8 cellular contexts compared by ENCODE assay signal in genomic region chr4:72568959-72569718, GRCh38. TPM values are rescaled to one million over a fixed set of nuclear protein-coding genes. Genes with fewer than 3 reads are reported as not detected.
DNase-seq lines count a peak whose midpoint lies in the region; ATAC-seq and TF ChIP-seq lines count a peak whose summit lies in the region.

Gene ADAMTS3, minus strand, starts transcription at chr4:72569221. Its CDS starts 459 bp downstream, at chr4:72568762.

- H3K9me3 ChIP-seq in MG63, result no peaks in the 10 kb centered on the region
- H3K9me3 ChIP-seq in aorta (ENCODE audit: control insufficient read depth, low read length), result no peaks in the 10 kb centered on the region

- WGBS in aorta, 2 donors, result 0 to 1% methylated on average over 26 to 59 of the region's 59 CpGs

- no peaks in the 10 kb centered on the region for H3K9me3 Mint-ChIP-seq in activated CD4-positive, alpha-beta T cell treated with anti-CD3 and anti-CD28 coated beads, Interleukin-2, amount 10 ng/mL, durations not matched to agents 24 days and 14 days

- peak within 1 kb of the TSS; percentile 82 for H3K4me3 Mint-ChIP-seq in activated CD4-positive, alpha-beta T cell treated with anti-CD3 and anti-CD28 coated beads, Interleukin-2, amount 10 ng/mL, durations not matched to agents 24 days and 14 days

- H3K27ac ChIP-seq in aorta (ENCODE audit: low read depth in 1 of 2, low read length in 2 of 2), result peak within 1 kb of the TSS; percentile 3 to 11

- peak within 1 kb of the TSS; percentile 67 for H3K4me3 ChIP-seq in MG63
- H3K4me3 ChIP-seq in WI38 (ENCODE audit: low read depth, low read length), result peak within 1 kb of the TSS; percentile 61
- H3K4me3 ChIP-seq in fibroblast of mammary gland (ENCODE audit: control insufficient read depth, low read depth, low read length), result peak within 1 kb of the TSS; percentile 80
- peak within 1 kb of the TSS; percentile 48 to 49 for H3K4me3 ChIP-seq in aorta (ENCODE audit: low read length in 2 of 2)

- H3K27me3 ChIP-seq in MG63 (no peaks in the 10 kb centered on the region), aorta (ENCODE audit: control insufficient read depth in 1 of 2, insufficient read depth in 2 of 2, low read length in 1 of 2) (no peaks in the 10 kb centered on the region)

- intact Hi-C loops in activated CD4-positive, alpha-beta T cell treated with anti-CD3 and anti-CD28 coated beads, Interleukin-2, amount 10 ng/mL, durations not matched to agents 24 days and 14 days (cut with micrococcal nuclease), result no loop called here
- intact Hi-C loops in aorta (cut with DNase I), result no loop called here

- peak; percentile 57 for DNase-seq in activated CD4-positive, alpha-beta T cell treated with anti-CD3 and anti-CD28 coated beads, Interleukin-2, amount 10 ng/mL, durations not matched to agents 24 days and 14 days
- no peak for DNase-seq in activated CD4-positive, alpha-beta T cell treated with anti-CD3 and anti-CD28 coated beads for 4 hours
- DNase-seq in MG63, result peak; percentile 82
- peak; percentile 49 for DNase-seq in fibroblast of mammary gland (ENCODE audit: low read depth)
- DNase-seq in myocyte (ENCODE audit: low read depth), result peak; percentile 22
- DNase-seq in aorta, result peak; percentile 80 to 86

- ATAC-seq in aorta (ENCODE audit: low FRiP score) (peak; percentile 91), HG03378 (IDR thresholded peaks at IDR 0.05; ENCODE audit: unreplicated experiment) (no peak)

- no peaks in the 10 kb centered on the region for H3K36me3 Mint-ChIP-seq in activated CD4-positive, alpha-beta T cell treated with anti-CD3 and anti-CD28 coated beads, Interleukin-2, amount 10 ng/mL, durations not matched to agents 24 days and 14 days (ENCODE audit: low read depth)

- H3K27me3 Mint-ChIP-seq in activated CD4-positive, alpha-beta T cell treated with anti-CD3 and anti-CD28 coated beads, Interleukin-2, amount 10 ng/mL, durations not matched to agents 24 days and 14 days, result peaks cover 48% of the 10 kb centered on the region

- H3K27ac Mint-ChIP-seq in activated CD4-positive, alpha-beta T cell treated with anti-CD3 and anti-CD28 coated beads, Interleukin-2, amount 10 ng/mL, durations not matched to agents 24 days and 14 days, result no peak within 1 kb of the TSS

- H3K4me1 ChIP-seq in aorta (ENCODE audit: control insufficient read depth in 1 of 2, insufficient read depth in 2 of 2, low read length in 2 of 2), result peaks cover 0 to 5% of the 10 kb centered on the region in 2 donors

- TF ChIP-seq CTCF in WI38 (IDR thresholded peaks at IDR 0.05; ENCODE audit: low read depth, low read length) (no peak), fibroblast of mammary gland (conservative IDR thresholded peaks at IDR 0.05; ENCODE audit: control insufficient read depth, insufficient read depth, low read depth, low read length) (no peak)

- H3K36me3 ChIP-seq in MG63, result no peaks in the 10 kb centered on the region; the same call in 1 of the 2 replicates
- H3K36me3 ChIP-seq in aorta (ENCODE audit: control insufficient read depth in 1 of 2, insufficient read depth in 2 of 2, low read length in 1 of 2), result no peaks in the 10 kb centered on the region

- H3K4me1 Mint-ChIP-seq in activated CD4-positive, alpha-beta T cell treated with anti-CD3 and anti-CD28 coated beads, Interleukin-2, amount 10 ng/mL, durations not matched to agents 24 days and 14 days, result peaks cover 11% of the 10 kb centered on the region

RNA-seq across cellular contexts. Expression of gene ADAMTS3, which starts in this region (rescaled TPM):
- total RNA-seq in activated CD4-positive, alpha-beta T cell treated with anti-CD3 and anti-CD28 coated beads, Interleukin-2, amount 10 ng/mL, durations not matched to agents 24 days and 14 days, result not detected in 2 replicates
- 3.2 and 7.1 TPM in 2 replicates for total RNA-seq in MG63 (2014; rRNA removed; shearing (Covaris generic); ENCODE audit: low replicate concordance)
- total RNA-seq in myocyte (not detected in 2 replicates), aorta (1 to 10 TPM; 4.2 to 5.9 TPM)
- polyA plus RNA-seq in myocyte (2012), result not detected
- under 1 TPM; 0.25 to 0.79 TPM for polyA plus RNA-seq in aorta

Comparison
In these comparisons a context has a peak if more than half of its experiments do, and no peak if none do; other contexts are left out.
1. Peak in DNase-seq in activated CD4-positive, alpha-beta T cell treated with anti-CD3 and anti-CD28 coated beads, Interleukin-2, amount 10 ng/mL, durations not matched to agents 24 days and 14 days; RNA of the gene not detected or under 1 TPM.
2. Peak in DNase-seq in myocyte; RNA of the gene not detected or under 1 TPM.
3. DNase-seq: peak in MG63 (single experiment), fibroblast of mammary gland (single experiment) and aorta (2 of 2); none in activated CD4-positive, alpha-beta T cell treated with anti-CD3 and anti-CD28 coated beads for 4 hours (0 of 2).
4. Peak in every context shown above with its lines, with median percentiles within 50 percentile points of each other: H3K4me3 ChIP-seq.